Comparison of ENCODE assay signal across 1 cellular context in the genomic region with DNA sequence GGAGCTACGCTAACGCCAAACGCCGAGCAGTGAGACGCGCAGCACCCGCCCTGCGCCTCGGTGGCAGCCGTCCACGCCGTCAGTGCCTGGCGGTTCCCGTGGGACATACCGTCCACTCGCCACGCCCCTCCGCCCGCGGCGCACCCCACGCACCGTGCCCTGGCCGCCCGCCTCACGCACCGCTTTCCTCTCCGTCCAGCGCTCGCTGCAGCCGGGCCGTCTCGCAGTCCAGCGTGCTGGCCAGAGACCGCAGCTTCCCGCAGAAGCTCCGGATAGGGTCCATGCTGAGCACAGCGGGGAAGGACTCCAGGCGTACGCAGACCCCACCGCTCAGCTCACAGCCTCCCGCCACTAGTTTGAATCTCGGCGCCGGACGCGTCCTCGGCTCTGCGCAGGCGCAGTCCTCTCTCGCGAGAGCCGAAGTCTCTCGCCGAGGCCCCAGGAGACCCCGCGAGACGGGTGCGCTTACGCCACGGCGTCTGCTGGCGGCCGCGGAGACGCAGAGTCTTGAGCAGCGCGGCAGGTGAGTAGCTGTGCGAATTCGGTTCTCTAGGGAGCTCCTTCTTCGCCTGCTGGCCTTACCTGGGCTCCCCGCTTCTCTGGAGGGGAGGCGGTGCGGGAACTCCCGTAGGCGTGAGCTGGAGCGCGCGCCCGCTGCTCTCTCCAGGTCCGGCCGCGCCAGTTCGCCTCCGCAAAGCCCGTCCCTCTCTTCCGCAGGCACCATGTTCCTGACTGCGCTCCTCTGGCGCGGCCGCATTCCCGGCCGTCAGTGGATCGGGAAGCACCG.
A peak's percentile ranks its signal among the peaks of the same experiment; 100 is the strongest.
TF ChIP-seq lines count a peak whose summit lies in the region.

A gene (plus strand): TSS at position 464 of the 787 bp plus-strand sequence. CDS start 259 bp downstream, at position 723.
A gene (minus strand): TSS at position 358 of the 787 bp plus-strand sequence. CDS start 75 bp downstream, at position 283.

TF ChIP-seq in HepG2, 621 proteins besides CTCF, POLR2A, EP300 and RAD21 (continued from another document and continues in another):
- TF ChIP-seq, protein P1, sequence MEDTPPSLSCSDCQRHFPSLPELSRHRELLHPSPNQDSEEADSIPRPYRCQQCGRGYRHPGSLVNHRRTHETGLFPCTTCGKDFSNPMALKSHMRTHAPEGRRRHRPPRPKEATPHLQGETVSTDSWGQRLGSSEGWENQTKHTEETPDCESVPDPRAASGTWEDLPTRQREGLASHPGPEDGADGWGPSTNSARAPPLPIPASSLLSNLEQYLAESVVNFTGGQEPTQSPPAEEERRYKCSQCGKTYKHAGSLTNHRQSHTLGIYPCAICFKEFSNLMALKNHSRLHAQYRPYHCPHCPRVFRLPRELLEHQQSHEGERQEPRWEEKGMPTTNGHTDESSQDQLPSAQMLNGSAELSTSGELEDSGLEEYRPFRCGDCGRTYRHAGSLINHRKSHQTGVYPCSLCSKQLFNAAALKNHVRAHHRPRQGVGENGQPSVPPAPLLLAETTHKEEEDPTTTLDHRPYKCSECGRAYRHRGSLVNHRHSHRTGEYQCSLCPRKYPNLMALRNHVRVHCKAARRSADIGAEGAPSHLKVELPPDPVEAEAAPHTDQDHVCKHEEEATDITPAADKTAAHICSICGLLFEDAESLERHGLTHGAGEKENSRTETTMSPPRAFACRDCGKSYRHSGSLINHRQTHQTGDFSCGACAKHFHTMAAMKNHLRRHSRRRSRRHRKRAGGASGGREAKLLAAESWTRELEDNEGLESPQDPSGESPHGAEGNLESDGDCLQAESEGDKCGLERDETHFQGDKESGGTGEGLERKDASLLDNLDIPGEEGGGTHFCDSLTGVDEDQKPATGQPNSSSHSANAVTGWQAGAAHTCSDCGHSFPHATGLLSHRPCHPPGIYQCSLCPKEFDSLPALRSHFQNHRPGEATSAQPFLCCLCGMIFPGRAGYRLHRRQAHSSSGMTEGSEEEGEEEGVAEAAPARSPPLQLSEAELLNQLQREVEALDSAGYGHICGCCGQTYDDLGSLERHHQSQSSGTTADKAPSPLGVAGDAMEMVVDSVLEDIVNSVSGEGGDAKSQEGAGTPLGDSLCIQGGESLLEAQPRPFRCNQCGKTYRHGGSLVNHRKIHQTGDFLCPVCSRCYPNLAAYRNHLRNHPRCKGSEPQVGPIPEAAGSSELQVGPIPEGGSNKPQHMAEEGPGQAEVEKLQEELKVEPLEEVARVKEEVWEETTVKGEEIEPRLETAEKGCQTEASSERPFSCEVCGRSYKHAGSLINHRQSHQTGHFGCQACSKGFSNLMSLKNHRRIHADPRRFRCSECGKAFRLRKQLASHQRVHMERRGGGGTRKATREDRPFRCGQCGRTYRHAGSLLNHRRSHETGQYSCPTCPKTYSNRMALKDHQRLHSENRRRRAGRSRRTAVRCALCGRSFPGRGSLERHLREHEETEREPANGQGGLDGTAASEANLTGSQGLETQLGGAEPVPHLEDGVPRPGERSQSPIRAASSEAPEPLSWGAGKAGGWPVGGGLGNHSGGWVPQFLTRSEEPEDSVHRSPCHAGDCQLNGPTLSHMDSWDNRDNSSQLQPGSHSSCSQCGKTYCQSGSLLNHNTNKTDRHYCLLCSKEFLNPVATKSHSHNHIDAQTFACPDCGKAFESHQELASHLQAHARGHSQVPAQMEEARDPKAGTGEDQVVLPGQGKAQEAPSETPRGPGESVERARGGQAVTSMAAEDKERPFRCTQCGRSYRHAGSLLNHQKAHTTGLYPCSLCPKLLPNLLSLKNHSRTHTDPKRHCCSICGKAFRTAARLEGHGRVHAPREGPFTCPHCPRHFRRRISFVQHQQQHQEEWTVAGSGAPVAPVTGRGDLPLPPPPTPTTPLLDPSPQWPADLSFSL (CRISPR knock-in tag; IDR thresholded peaks at IDR 0.05), result peak; percentile 45; the same call in 1 of the 2 replicates
- peak; percentile 91 for TF ChIP-seq THAP11 (CRISPR knock-in tag; IDR thresholded peaks at IDR 0.05)
- TF ChIP-seq CCAR2 (optimal IDR thresholded peaks at IDR 0.05; ENCODE audit: low read depth, low read length), result no peak
- no peak for TF ChIP-seq ZNF24 (IDR thresholded peaks at IDR 0.05)
- TF ChIP-seq, protein P2, sequence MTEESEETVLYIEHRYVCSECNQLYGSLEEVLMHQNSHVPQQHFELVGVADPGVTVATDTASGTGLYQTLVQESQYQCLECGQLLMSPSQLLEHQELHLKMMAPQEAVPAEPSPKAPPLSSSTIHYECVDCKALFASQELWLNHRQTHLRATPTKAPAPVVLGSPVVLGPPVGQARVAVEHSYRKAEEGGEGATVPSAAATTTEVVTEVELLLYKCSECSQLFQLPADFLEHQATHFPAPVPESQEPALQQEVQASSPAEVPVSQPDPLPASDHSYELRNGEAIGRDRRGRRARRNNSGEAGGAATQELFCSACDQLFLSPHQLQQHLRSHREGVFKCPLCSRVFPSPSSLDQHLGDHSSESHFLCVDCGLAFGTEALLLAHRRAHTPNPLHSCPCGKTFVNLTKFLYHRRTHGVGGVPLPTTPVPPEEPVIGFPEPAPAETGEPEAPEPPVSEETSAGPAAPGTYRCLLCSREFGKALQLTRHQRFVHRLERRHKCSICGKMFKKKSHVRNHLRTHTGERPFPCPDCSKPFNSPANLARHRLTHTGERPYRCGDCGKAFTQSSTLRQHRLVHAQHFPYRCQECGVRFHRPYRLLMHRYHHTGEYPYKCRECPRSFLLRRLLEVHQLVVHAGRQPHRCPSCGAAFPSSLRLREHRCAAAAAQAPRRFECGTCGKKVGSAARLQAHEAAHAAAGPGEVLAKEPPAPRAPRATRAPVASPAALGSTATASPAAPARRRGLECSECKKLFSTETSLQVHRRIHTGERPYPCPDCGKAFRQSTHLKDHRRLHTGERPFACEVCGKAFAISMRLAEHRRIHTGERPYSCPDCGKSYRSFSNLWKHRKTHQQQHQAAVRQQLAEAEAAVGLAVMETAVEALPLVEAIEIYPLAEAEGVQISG (CRISPR knock-in tag; IDR thresholded peaks at IDR 0.05), result peak; percentile 77; the same call in 1 of the 2 replicates
- TF ChIP-seq, protein P3, sequence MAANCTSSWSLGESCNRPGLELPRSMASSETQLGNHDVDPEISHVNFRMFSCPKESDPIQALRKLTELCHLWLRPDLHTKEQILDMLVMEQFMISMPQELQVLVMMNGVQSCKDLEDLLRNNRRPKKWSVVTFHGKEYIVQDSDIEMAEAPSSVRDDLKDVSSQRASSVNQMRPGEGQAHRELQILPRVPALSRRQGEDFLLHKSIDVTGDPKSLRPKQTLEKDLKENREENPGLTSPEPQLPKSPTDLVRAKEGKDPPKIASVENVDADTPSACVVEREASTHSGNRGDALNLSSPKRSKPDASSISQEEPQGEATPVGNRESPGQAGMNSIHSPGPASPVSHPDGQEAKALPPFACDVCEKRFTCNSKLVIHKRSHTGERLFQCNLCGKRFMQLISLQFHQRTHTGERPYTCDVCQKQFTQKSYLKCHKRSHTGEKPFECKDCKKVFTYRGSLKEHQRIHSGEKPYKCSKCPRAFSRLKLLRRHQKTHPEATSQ (CRISPR knock-in tag; IDR thresholded peaks at IDR 0.05; ENCODE audit: borderline replicate concordance), result peak; percentile 76; the same call in 1 of the 2 replicates
- TF ChIP-seq ZNF136 (CRISPR knock-in tag; IDR thresholded peaks at IDR 0.05; ENCODE audit: low read depth), result no peak; the same call in 1 of the 2 replicates
- peak; percentile 82 for TF ChIP-seq ZNF780A (CRISPR knock-in tag; IDR thresholded peaks at IDR 0.05)
- TF ChIP-seq ZNF367 (CRISPR knock-in tag; IDR thresholded peaks at IDR 0.05; ENCODE audit: borderline replicate concordance), result peak; percentile 44; the same call in 1 of the 2 replicates
- 0 out of 2 replicates have a peak, but pooled peaks have one; percentile 12 for TF ChIP-seq FOSL1 (CRISPR knock-in tag; IDR thresholded peaks at IDR 0.05; ENCODE audit: borderline replicate concordance)
- TF ChIP-seq, protein P4, sequence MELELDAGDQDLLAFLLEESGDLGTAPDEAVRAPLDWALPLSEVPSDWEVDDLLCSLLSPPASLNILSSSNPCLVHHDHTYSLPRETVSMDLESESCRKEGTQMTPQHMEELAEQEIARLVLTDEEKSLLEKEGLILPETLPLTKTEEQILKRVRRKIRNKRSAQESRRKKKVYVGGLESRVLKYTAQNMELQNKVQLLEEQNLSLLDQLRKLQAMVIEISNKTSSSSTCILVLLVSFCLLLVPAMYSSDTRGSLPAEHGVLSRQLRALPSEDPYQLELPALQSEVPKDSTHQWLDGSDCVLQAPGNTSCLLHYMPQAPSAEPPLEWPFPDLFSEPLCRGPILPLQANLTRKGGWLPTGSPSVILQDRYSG (CRISPR knock-in tag; IDR thresholded peaks at IDR 0.05), result no peak
- no peak for TF ChIP-seq PLRG1 (conservative IDR thresholded peaks at IDR 0.05)
- TF ChIP-seq TBX3 (IDR thresholded peaks at IDR 0.05; ENCODE audit: borderline replicate concordance), result no peak
- TF ChIP-seq MTF1 (CRISPR knock-in tag; IDR thresholded peaks at IDR 0.05), result no peak
- peak; percentile 88 for TF ChIP-seq AGO2 (optimal IDR thresholded peaks at IDR 0.05; ENCODE audit: low read depth, low read length)
- TF ChIP-seq BORCS8-MEF2B (CRISPR knock-in tag; IDR thresholded peaks at IDR 0.05), result peak; percentile 76; the same call in 1 of the 2 replicates
- TF ChIP-seq REXO4 (CRISPR knock-in tag; IDR thresholded peaks at IDR 0.05; ENCODE audit: borderline replicate concordance), result peak; percentile 40; the same call in 1 of the 2 replicates
- TF ChIP-seq HDAC2 (CRISPR knock-in tag; IDR thresholded peaks at IDR 0.05), result peak; percentile 89
- TF ChIP-seq, protein P5, sequence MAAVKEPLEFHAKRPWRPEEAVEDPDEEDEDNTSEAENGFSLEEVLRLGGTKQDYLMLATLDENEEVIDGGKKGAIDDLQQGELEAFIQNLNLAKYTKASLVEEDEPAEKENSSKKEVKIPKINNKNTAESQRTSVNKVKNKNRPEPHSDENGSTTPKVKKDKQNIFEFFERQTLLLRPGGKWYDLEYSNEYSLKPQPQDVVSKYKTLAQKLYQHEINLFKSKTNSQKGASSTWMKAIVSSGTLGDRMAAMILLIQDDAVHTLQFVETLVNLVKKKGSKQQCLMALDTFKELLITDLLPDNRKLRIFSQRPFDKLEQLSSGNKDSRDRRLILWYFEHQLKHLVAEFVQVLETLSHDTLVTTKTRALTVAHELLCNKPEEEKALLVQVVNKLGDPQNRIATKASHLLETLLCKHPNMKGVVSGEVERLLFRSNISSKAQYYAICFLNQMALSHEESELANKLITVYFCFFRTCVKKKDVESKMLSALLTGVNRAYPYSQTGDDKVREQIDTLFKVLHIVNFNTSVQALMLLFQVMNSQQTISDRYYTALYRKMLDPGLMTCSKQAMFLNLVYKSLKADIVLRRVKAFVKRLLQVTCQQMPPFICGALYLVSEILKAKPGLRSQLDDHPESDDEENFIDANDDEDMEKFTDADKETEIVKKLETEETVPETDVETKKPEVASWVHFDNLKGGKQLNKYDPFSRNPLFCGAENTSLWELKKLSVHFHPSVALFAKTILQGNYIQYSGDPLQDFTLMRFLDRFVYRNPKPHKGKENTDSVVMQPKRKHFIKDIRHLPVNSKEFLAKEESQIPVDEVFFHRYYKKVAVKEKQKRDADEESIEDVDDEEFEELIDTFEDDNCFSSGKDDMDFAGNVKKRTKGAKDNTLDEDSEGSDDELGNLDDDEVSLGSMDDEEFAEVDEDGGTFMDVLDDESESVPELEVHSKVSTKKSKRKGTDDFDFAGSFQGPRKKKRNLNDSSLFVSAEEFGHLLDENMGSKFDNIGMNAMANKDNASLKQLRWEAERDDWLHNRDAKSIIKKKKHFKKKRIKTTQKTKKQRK (IDR thresholded peaks at IDR 0.05; ENCODE audit: low read length), result no peak
- TF ChIP-seq ZNF615 (CRISPR knock-in tag; IDR thresholded peaks at IDR 0.05; ENCODE audit: borderline replicate concordance), result no peak
- TF ChIP-seq, protein P6, sequence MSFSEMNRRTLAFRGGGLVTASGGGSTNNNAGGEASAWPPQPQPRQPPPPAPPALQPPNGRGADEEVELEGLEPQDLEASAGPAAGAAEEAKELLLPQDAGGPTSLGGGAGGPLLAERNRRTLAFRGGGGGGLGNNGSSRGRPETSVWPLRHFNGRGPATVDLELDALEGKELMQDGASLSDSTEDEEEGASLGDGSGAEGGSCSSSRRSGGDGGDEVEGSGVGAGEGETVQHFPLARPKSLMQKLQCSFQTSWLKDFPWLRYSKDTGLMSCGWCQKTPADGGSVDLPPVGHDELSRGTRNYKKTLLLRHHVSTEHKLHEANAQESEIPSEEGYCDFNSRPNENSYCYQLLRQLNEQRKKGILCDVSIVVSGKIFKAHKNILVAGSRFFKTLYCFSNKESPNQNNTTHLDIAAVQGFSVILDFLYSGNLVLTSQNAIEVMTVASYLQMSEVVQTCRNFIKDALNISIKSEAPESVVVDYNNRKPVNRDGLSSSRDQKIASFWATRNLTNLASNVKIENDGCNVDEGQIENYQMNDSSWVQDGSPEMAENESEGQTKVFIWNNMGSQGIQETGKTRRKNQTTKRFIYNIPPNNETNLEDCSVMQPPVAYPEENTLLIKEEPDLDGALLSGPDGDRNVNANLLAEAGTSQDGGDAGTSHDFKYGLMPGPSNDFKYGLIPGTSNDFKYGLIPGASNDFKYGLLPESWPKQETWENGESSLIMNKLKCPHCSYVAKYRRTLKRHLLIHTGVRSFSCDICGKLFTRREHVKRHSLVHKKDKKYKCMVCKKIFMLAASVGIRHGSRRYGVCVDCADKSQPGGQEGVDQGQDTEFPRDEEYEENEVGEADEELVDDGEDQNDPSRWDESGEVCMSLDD (CRISPR knock-in tag; IDR thresholded peaks at IDR 0.05; ENCODE audit: borderline replicate concordance), result peak; percentile 57; the same call in 1 of the 2 replicates
- TF ChIP-seq, protein P7, sequence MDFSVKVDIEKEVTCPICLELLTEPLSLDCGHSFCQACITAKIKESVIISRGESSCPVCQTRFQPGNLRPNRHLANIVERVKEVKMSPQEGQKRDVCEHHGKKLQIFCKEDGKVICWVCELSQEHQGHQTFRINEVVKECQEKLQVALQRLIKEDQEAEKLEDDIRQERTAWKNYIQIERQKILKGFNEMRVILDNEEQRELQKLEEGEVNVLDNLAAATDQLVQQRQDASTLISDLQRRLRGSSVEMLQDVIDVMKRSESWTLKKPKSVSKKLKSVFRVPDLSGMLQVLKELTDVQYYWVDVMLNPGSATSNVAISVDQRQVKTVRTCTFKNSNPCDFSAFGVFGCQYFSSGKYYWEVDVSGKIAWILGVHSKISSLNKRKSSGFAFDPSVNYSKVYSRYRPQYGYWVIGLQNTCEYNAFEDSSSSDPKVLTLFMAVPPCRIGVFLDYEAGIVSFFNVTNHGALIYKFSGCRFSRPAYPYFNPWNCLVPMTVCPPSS (IDR thresholded peaks at IDR 0.05), result no peak
- TF ChIP-seq, protein P8, sequence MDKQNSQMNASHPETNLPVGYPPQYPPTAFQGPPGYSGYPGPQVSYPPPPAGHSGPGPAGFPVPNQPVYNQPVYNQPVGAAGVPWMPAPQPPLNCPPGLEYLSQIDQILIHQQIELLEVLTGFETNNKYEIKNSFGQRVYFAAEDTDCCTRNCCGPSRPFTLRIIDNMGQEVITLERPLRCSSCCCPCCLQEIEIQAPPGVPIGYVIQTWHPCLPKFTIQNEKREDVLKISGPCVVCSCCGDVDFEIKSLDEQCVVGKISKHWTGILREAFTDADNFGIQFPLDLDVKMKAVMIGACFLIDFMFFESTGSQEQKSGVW (CRISPR knock-in tag; IDR thresholded peaks at IDR 0.05; ENCODE audit: borderline replicate concordance), result no peak
- TF ChIP-seq GFI1 (CRISPR knock-in tag; IDR thresholded peaks at IDR 0.05; ENCODE audit: borderline replicate concordance), result peak; percentile 21; the same call in 1 of the 2 replicates
- peak; percentile 58; the same call in 1 of the 2 replicates for TF ChIP-seq ZNF670 (CRISPR knock-in tag; IDR thresholded peaks at IDR 0.05; ENCODE audit: borderline replicate concordance)
